4 cellular contexts compared by ENCODE assay signal in the genomic region with DNA sequence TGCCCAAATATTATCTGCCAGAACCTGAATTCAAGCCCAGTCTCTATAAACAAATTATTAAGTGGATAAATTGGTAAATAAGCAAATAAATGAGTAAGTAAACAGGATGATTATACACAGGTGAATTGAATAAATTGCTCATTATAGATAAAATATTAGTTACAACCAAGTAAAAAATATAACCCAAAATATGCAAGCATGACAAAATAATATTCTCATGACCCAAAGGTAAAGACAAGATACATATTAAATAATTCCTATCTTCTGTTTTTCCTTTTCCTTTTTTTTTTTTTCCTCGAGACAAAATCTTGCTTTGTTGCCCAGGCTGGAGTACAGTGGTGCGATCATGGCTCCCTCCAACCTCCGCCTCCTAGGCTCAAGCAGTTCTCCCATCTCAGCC.
"Had no signal": no experiment of that assay in that cellular context is flagged by ENCODE, and none has a peak within 500 bp of the region (broad histone marks: within the 10 kb centered on the region; RNA-seq: fewer than 3 reads in every experiment).

No MANE protein-coding gene starts in this region.

- DNase-seq: KG1 had no signal

- H3K9ac ChIP-seq: KMS-11 had no signal

- H3K4me2 ChIP-seq: KMS-11 had no signal

- H3K27ac ChIP-seq: HL-60, KMS-11 had no signal

- FAIRE-seq: HTR-8/SVneo had no signal
